ENCODE assay signal across 15 cellular contexts in the genomic region with DNA sequence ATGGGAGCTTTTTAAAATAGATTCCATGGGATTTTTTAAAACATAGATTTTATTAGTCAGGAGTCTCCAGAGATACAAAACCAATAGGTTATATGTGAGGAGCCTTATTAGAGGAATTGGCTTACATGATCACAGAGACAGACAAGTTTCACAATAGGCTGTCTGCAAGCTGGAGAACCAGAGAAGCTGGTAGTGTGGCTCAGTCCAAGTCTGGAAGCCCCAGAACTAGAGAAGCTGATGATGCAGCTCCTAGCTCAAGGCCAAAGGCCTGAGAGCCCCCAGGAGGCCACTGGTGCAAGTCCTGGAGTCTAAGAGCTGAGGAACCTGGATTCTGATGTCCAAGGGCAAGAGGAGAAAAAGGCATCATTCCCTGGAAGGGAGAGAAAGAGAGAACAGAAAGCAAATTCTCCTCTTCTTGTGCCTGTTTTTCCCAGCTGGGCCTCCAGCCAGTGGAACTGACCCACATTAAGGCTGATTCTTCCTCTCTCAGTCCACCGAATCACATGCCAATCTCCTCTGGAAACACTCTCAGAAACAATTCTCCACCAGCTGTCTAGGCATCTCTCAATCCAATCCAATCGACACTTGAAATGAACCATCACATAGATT. TPM values are rescaled to one million over a fixed set of nuclear protein-coding genes. Genes with fewer than 3 reads are reported as not detected.
DNase-seq lines count a peak whose midpoint lies in the region; ATAC-seq and TF ChIP-seq lines count a peak whose summit lies in the region.
"Had no signal": no experiment of that assay in that cellular context is flagged by ENCODE, and none has a peak within 500 bp of the region (broad histone marks: within the 10 kb centered on the region; RNA-seq: fewer than 3 reads in every experiment).

No MANE protein-coding gene starts in this region.

- H3K4me2 ChIP-seq in mesenchymal stem cell (ENCODE audit: low read length, poor library complexity, severe bottlenecking): no peak overlapping the region

- H3K18ac ChIP-seq in mesenchymal stem cell (ENCODE audit: low read depth in 1 of 2, low read length in 2 of 2): peak overlapping the region in 1 of 2 experiments; percentile 4

- 100% methylated on average over 1 of the region's 2 CpGs for WGBS in mesenchymal stem cell

- H4K8ac ChIP-seq in mesenchymal stem cell (ENCODE audit: low read length): no peak overlapping the region

- peaks cover 34% of the 10 kb centered on the region for H3K4me1 ChIP-seq in ACC112 (ENCODE audit: control insufficient read depth, insufficient read depth, low read length, unreplicated experiment)
- peaks cover 7% of the 10 kb centered on the region for H3K4me1 ChIP-seq in mesenchymal stem cell (ENCODE audit: control insufficient read depth, insufficient read depth, low read depth, low read length)

- ATAC-seq in activated naive CD8-positive, alpha-beta T cell treated with anti-CD3 and anti-CD28 coated beads, Interleukin-2, amount 10 ng/mL, durations not matched to agents 7 days and 5 days (ENCODE audit: low read depth): no peak

- H3K9ac ChIP-seq in mesenchymal stem cell (ENCODE audit: low read length): peak overlapping the region; percentile 23

- POLR2A ChIA-PET in activated naive CD8-positive, alpha-beta T cell treated with anti-CD3 and anti-CD28 coated beads, Interleukin-2, amount 10 ng/mL, durations not matched to agents 7 days and 5 days (lab: Charles Lee): interaction anchor here (0.7 to 1.8 kb wide), 4 partner anchors 9 to 12 kb away, joined by 3 to 8 read pairs (median 6); no protein-coding TSS in a partner anchor

- no peaks in the 10 kb centered on the region for H3K27me3 Mint-ChIP-seq in activated naive CD8-positive, alpha-beta T cell treated with anti-CD3 and anti-CD28 coated beads, Interleukin-2, amount 10 ng/mL, durations not matched to agents 7 days and 5 days
- H3K27me3 Mint-ChIP-seq: CD4-positive, alpha-beta memory T cell had no signal

- H3K27me3 ChIP-seq in ACC112 (ENCODE audit: insufficient read depth, low read length) (no peaks in the 10 kb centered on the region), HL-60 (ENCODE audit: insufficient read depth, poor library complexity, severe bottlenecking) (no peaks in the 10 kb centered on the region), mesenchymal stem cell (ENCODE audit: control insufficient read depth in 1 of 2, insufficient read depth in 1 of 2, low read length in 2 of 2) (no peaks in the 10 kb centered on the region)

- H3K14ac ChIP-seq in mesenchymal stem cell (ENCODE audit: low read length in 2 of 2): no peak overlapping the region

- H2BK12ac ChIP-seq in mesenchymal stem cell (ENCODE audit: low read length in 2 of 2): no peak overlapping the region

- no peak overlapping the region for H2AFZ ChIP-seq in ACC112 (ENCODE audit: low read length, unreplicated experiment)
- no peak overlapping the region for H2AFZ ChIP-seq in mesenchymal stem cell (ENCODE audit: low read depth, low read length)

- H3K36me3 Mint-ChIP-seq in activated naive CD8-positive, alpha-beta T cell treated with anti-CD3 and anti-CD28 coated beads, Interleukin-2, amount 10 ng/mL, durations not matched to agents 7 days and 5 days: peaks cover 61% of the 10 kb centered on the region

- H3K4ac ChIP-seq in mesenchymal stem cell (ENCODE audit: low read depth in 1 of 2, low read length in 2 of 2): peak overlapping the region in 1 of 2 experiments; percentile 0

- H3K4me3 ChIP-seq in ACC112 (ENCODE audit: low read depth, low read length) (no peak overlapping the region), HL-60 (replicated peaks; ENCODE audit: insufficient read depth, low read length) (no peak overlapping the region), mesenchymal stem cell (ENCODE audit: insufficient read depth in 1 of 2, low read depth in 1 of 2, low read length in 2 of 2) (no peak overlapping the region)

- H3K27ac Mint-ChIP-seq in activated naive CD8-positive, alpha-beta T cell treated with anti-CD3 and anti-CD28 coated beads, Interleukin-2, amount 10 ng/mL, durations not matched to agents 7 days and 5 days: peak overlapping the region; percentile 49

- peak overlapping the region; percentile 63 for H2BK15ac ChIP-seq in mesenchymal stem cell (ENCODE audit: low read depth, poor library complexity, severe bottlenecking)

- no peak overlapping the region for H4K91ac ChIP-seq in mesenchymal stem cell (ENCODE audit: low read length)

- H2BK120ac ChIP-seq in mesenchymal stem cell (ENCODE audit: low read depth, low read length): peak overlapping the region; percentile 54

- no peaks in the 10 kb centered on the region for H3K79me1 ChIP-seq in mesenchymal stem cell (replicated peaks; ENCODE audit: low read length, poor library complexity, severe bottlenecking)

- H3K9me3 Mint-ChIP-seq in activated naive CD8-positive, alpha-beta T cell treated with anti-CD3 and anti-CD28 coated beads, Interleukin-2, amount 10 ng/mL, durations not matched to agents 7 days and 5 days: peaks cover 23% of the 10 kb centered on the region

- H2AK5ac ChIP-seq in mesenchymal stem cell (ENCODE audit: low read length, severe bottlenecking): no peak overlapping the region

- DNase-seq in HL-60 (ENCODE audit: low read depth in 1 of 2, low spot score in 1 of 2) (peak in 1 of 2 experiments; percentile 64), mesenchymal stem cell (peak; percentile 82), iPS-NIHi7 (ENCODE audit: extremely low spot score) (no peak), NCI-H748 treated with DMSO at 0.1 percent for 48 hours (lab: John Stamatoyannopoulos, UW) (no peak), hippocampal formation (lab: John Stamatoyannopoulos, UW) (no peak), anterior cingulate cortex (lab: John Stamatoyannopoulos, UW) (no peak)
- DNase-seq in activated naive CD8-positive, alpha-beta T cell treated with anti-CD3 and anti-CD28 coated beads, Interleukin-2, amount 10 ng/mL, durations not matched to agents 7 days and 5 days: no peak
- DNase-seq: activated gamma-delta T cell treated with Interleukin-2 at 50 U/mL for 16 hours; CD4-positive, alpha-beta memory T cell; GDM1; glutamatergic neuron; NCI-H2107; stimulated activated naive CD4-positive, alpha-beta T cell treated with Interleukin-2 at 50 U/mL for 16 hours had no signal

- H3K27ac ChIP-seq in ACC112 (ENCODE audit: low read depth, low read length) (peak overlapping the region; percentile 76), HL-60 (replicated peaks) (peak overlapping the region; percentile 52), mesenchymal stem cell (ENCODE audit: low read length, poor library complexity, severe bottlenecking) (no peak overlapping the region)
- H3K27ac ChIP-seq: neutrophil had no signal

- no peaks in the 10 kb centered on the region for H3K79me2 ChIP-seq in ACC112 (ENCODE audit: control insufficient read depth, insufficient read depth, low read length, unreplicated experiment)

- no peak overlapping the region for H3K4me3 Mint-ChIP-seq in activated naive CD8-positive, alpha-beta T cell treated with anti-CD3 and anti-CD28 coated beads, Interleukin-2, amount 10 ng/mL, durations not matched to agents 7 days and 5 days
- H3K4me3 Mint-ChIP-seq: CD4-positive, alpha-beta memory T cell had no signal

- no peak overlapping the region for H2BK5ac ChIP-seq in mesenchymal stem cell (ENCODE audit: low read depth, low read length, poor library complexity, severe bottlenecking)

- H3K23ac ChIP-seq in mesenchymal stem cell (ENCODE audit: low read length in 2 of 2): no peak overlapping the region

- peaks cover 9% of the 10 kb centered on the region for H3K9me3 ChIP-seq in mesenchymal stem cell (ENCODE audit: control insufficient read depth, low read length)
- H3K9me3 ChIP-seq: neutrophil had no signal

- TF ChIP-seq CTCF in HL-60 (IDR thresholded peaks at IDR 0.05; ENCODE audit: insufficient read depth, low read length): no peak

- peaks cover 49% of the 10 kb centered on the region for H3K4me1 Mint-ChIP-seq in activated naive CD8-positive, alpha-beta T cell treated with anti-CD3 and anti-CD28 coated beads, Interleukin-2, amount 10 ng/mL, durations not matched to agents 7 days and 5 days

- H3K36me3 ChIP-seq in ACC112 (ENCODE audit: insufficient read depth, low read length) (peaks cover 49% of the 10 kb centered on the region), mesenchymal stem cell (ENCODE audit: control insufficient read depth in 1 of 2, insufficient read depth in 2 of 2, low read depth in 1 of 2, low read length in 2 of 2) (peaks cover 0 to 18% of the 10 kb centered on the region in 2 experiments)
- H3K36me3 ChIP-seq: neutrophil had no signal

RNA-seq across cellular contexts. Expression of a gene that starts 59.3 kb away (rescaled TPM):
- 10 to 100 TPM; 35.7 to 41.6 TPM for total RNA-seq in activated naive CD8-positive, alpha-beta T cell treated with anti-CD3 and anti-CD28 coated beads, Interleukin-2, amount 10 ng/mL, durations not matched to agents 7 days and 5 days
- polyA plus RNA-seq in mesenchymal stem cell (2013, experiment 1 of 2): 12.1 TPM
- polyA plus RNA-seq in mesenchymal stem cell (2013, experiment 2 of 2): 12.0 TPM
